In the genomic region with DNA sequence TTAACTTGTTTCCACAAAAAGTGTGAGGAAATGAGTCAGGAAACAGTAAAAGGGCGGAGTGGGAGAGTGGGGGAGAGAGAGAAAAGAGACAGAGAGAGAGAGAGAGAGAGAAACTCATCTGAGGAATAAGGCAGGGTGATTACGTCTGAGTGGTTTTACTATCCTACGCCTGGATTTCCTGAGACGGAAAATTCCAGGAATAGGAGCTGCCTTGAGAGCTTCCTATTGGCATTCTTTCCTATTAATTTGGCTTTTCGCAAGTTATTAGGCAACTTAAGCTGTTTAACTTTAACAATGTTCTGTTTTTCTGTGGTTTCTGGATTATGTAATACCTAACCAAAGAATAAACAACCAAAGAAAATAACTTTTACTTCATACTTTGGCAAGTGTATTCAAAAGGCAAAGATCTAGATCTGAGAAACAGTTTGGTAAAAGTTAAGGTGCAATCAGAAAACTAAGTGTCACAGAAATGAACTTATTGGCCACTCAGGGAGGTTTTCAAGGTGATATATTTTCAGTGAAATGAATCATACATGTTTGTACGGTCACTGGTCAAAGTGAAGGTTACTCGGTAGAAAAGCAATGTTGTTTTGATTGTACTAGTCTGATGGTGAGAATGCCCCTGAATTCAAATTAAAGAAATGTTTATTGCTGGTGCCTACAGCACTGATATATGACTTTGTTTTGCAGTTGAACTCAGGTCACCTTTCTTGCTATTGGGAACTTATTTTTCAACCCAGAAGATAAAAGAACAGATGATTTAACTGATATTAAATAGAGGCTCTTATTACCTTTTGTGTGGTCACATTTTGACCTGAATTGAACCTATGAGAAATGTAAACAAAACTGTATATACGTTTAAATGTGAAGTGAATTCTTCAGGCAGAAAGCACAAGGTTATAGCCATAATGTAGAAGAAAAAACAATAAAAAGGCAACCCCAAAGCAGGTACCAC, we compare ENCODE assay signal across 8 cellular contexts. TPM values are rescaled to one million over a fixed set of nuclear protein-coding genes. Genes with fewer than 3 reads are reported as not detected.
DNase-seq lines count a peak whose midpoint lies in the region; ATAC-seq, FAIRE-seq and TF ChIP-seq lines count a peak whose summit lies in the region.

No MANE protein-coding gene starts in this region.

- H3K4me3 ChIP-seq in GM12865 (ENCODE audit: low read depth, low read length): no peak overlapping the region
- 0 out of 2 replicates have a peak overlapping the region, but pooled peaks have one; percentile 29 for H3K4me3 ChIP-seq in OCI-LY3 (ENCODE audit: low read length)
- H3K4me3 ChIP-seq in choroid plexus epithelial cell (ENCODE audit: low read depth, low read length): peak overlapping the region; percentile 28

- H3K36me3 Mint-ChIP-seq in mesothelial cell of epicardium: no peaks in the 10 kb centered on the region

- no peaks in the 10 kb centered on the region for H3K27me3 Mint-ChIP-seq in mesothelial cell of epicardium (ENCODE audit: low read depth)

- FAIRE-seq in D721Med (lab: Jason Lieb, UNC): no peak

- H2AFZ ChIP-seq in OCI-LY3 (ENCODE audit: low read depth, low read length): no peak overlapping the region

- ATAC-seq in HG02610 (IDR thresholded peaks at IDR 0.05; ENCODE audit: unreplicated experiment): peak; percentile 69

- no peak for TF ChIP-seq CTCF in GM12865 (IDR thresholded peaks at IDR 0.05; ENCODE audit: insufficient read depth, low read depth, low read length, missing control alignments)
- no peak for TF ChIP-seq CTCF in OCI-LY3 (IDR thresholded peaks at IDR 0.05; ENCODE audit: low read depth, low read length)
- TF ChIP-seq CTCF in choroid plexus epithelial cell (conservative IDR thresholded peaks at IDR 0.05; ENCODE audit: low read depth, low read length): no peak
- TF ChIP-seq CTCF in mesothelial cell of epicardium (IDR thresholded peaks at IDR 0.05; ENCODE audit: unreplicated experiment): no peak
- TF ChIP-seq CTCF in D721Med (IDR thresholded peaks at IDR 0.05; ENCODE audit: insufficient read depth, missing control alignments): no peak

- H3K9me3 Mint-ChIP-seq in mesothelial cell of epicardium: peaks cover 5% of the 10 kb centered on the region

- H3K27ac Mint-ChIP-seq in mesothelial cell of epicardium: peak overlapping the region; percentile 96

- no peak overlapping the region for H3K4me3 Mint-ChIP-seq in mesothelial cell of epicardium

- no peaks in the 10 kb centered on the region for H3K36me3 ChIP-seq in OCI-LY3 (replicated peaks; ENCODE audit: low read depth, low read length)

- H3K79me2 ChIP-seq in OCI-LY3 (ENCODE audit: low read length): no peaks in the 10 kb centered on the region

- no peaks in the 10 kb centered on the region for H3K27me3 ChIP-seq in OCI-LY3 (ENCODE audit: low read depth, low read length)

- H3K4me2 ChIP-seq in OCI-LY3 (ENCODE audit: low read length): peak overlapping the region; percentile 39; the same call in 1 of the 2 replicates

- H3K4me1 ChIP-seq in OCI-LY3 (ENCODE audit: low read length): peaks cover 13% of the 10 kb centered on the region

- peaks cover 30% of the 10 kb centered on the region for H3K4me1 Mint-ChIP-seq in mesothelial cell of epicardium

- no peaks in the 10 kb centered on the region for H4K20me1 ChIP-seq in OCI-LY3 (ENCODE audit: insufficient read depth, low read length)

- H3K27ac ChIP-seq in OCI-LY3 (ENCODE audit: low read length): no peak overlapping the region

- H3K9me3 ChIP-seq in OCI-LY3 (ENCODE audit: insufficient read depth, low read length): no peaks in the 10 kb centered on the region

- DNase-seq in GM12865 (ENCODE audit: low read depth) (peak; percentile 13), choroid plexus epithelial cell (ENCODE audit: low read depth) (peak; percentile 88), mesothelial cell of epicardium (ENCODE audit: low spot score in 2 of 2, unreplicated experiment in 2 of 2) (no peak), D721Med (ENCODE audit: insufficient read length, low spot score) (no peak), posterior cingulate gyrus (no peak)
- DNase-seq in activated effector memory CD4-positive, alpha-beta T cell treated with Interleukin-2 at 50 U/mL for 16 hours: no peak

- H3K9ac ChIP-seq in OCI-LY3 (ENCODE audit: low read length): no peak overlapping the region

- intact Hi-C loops in posterior cingulate gyrus (cut with DNase I): no loop called here

RNA-seq across cellular contexts. Expression of a gene that starts 39.9 kb away (rescaled TPM):
- 1.2 to 2.3 TPM (median 1.7 TPM) in 3 replicates for total RNA-seq in mesothelial cell of epicardium

Comparison
In these comparisons a context has a peak if more than half of its experiments do, and no peak if none do; other contexts are left out.
1. DNase-seq: peak in GM12865 (single experiment) and choroid plexus epithelial cell (single experiment); none in mesothelial cell of epicardium (0 of 2), D721Med (single experiment), activated effector memory CD4-positive, alpha-beta T cell treated with Interleukin-2 at 50 U/mL for 16 hours (single experiment) and posterior cingulate gyrus (0 of 10).